In the genomic region with DNA sequence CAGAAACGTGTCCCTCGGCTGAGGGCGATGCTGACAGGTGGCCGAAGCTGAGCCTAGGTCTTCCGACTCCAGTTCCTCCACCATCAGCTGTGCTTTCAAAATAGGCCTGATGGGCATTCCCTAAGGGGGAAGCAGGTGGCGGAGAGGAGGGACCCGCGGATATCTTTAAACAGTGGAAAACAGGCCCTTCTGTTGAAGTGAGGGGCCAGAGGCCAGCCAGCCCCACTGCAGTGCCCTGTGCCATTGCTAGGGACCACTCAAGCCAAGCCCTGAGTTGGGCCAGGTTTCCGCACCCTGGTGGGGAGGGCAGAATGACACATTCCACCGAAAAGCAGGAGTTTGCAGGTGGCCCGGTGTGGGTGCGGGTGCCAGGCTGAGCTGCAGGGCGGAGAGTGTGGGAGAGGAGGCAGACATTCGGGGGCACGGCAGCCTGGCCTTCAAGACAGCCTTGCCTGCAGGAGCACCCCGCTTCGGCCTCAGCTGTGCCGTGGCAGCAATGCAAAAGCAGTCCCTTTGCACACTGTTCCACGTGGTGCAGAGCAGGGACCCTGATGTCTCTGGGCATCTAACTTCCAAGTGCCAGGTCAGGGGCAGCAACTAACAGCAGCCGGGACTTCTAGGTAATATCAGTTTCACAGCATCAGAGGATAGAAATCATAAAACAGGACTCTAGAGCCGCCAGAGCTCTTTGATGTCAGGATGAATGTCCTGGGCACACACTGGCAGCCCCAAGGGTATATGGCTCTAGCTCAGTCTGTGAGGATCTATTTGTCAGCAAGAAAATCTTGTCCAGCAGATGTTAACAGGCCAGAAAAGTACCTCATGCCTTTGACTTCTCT, we compare ENCODE assay signal across 13 cellular contexts. TPM values are rescaled to one million over a fixed set of nuclear protein-coding genes. Genes with fewer than 3 reads are reported as not detected.
DNase-seq lines count a peak whose midpoint lies in the region; ATAC-seq, FAIRE-seq and TF ChIP-seq lines count a peak whose summit lies in the region.
"Had no signal": no experiment of that assay in that cellular context is flagged by ENCODE, and none has a peak within 500 bp of the region (broad histone marks: within the 10 kb centered on the region; RNA-seq: fewer than 3 reads in every experiment).

No MANE protein-coding gene starts in this region.

- peaks cover 0 to 3% of the 10 kb centered on the region in 2 donors for H3K4me1 ChIP-seq in kidney (ENCODE audit: control insufficient read depth in 1 of 2, insufficient read depth in 1 of 2, low read depth in 1 of 2, low read length in 2 of 2)
- H3K4me1 ChIP-seq in skeletal muscle tissue (ENCODE audit: control insufficient read depth in 3 of 3, insufficient read depth in 3 of 3, low read length in 3 of 3), result peaks cover 47 to 56% (median 52%) of the 10 kb centered on the region in 3 donors
- H3K4me1 ChIP-seq in MM.1S (ENCODE audit: low read length), result peaks cover 6% of the 10 kb centered on the region

- peaks cover 5 to 12% of the 10 kb centered on the region in 2 donors for H3K36me3 Mint-ChIP-seq in activated T-cell treated with anti-CD3 and anti-CD28 coated beads, Interleukin-2, amount 50 U/mL, for 72 hours (ENCODE audit: insufficient read depth in 2 of 2)
- peaks cover 52% of the 10 kb centered on the region for H3K36me3 Mint-ChIP-seq in activated T-helper 2 cell treated with anti-CD3 and anti-CD28 coated beads, Interferon-gamma antibody, Interleukin-2, Interleukin-4, amounts not matched to agents 10 μg/mL and 5 μg/mL and 100 μg/mL, durations not matched to agents 14 hours and 24 hours and 36 hours (ENCODE audit: low read depth)

- intact Hi-C loops in activated T-helper 2 cell treated with anti-CD3 and anti-CD28 coated beads, Interferon-gamma antibody, Interleukin-2, Interleukin-4, amounts not matched to agents 10 μg/mL and 5 μg/mL and 100 μg/mL, durations not matched to agents 14 hours and 24 hours and 36 hours (cut with micrococcal nuclease), result no loop called here
- intact Hi-C loops in kidney (cut with DNase I), result no loop called here

- ATAC-seq in activated T-cell treated with anti-CD3 and anti-CD28 coated beads, Interleukin-2, amount 50 U/mL, for 72 hours (replicated peaks in 1 of 2), result no peak
- no peak for ATAC-seq in GM18868 (IDR thresholded peaks at IDR 0.05; ENCODE audit: unreplicated experiment)

- H2AFZ ChIP-seq in MM.1S (ENCODE audit: low read length), result no peak overlapping the region
- H2AFZ ChIP-seq: PC-9 had no signal

- H3K4me1 Mint-ChIP-seq in activated T-cell treated with anti-CD3 and anti-CD28 coated beads, Interleukin-2, amount 50 U/mL, for 72 hours (ENCODE audit: low read depth), result peaks cover 28% of the 10 kb centered on the region
- H3K4me1 Mint-ChIP-seq in activated T-helper 2 cell treated with anti-CD3 and anti-CD28 coated beads, Interferon-gamma antibody, Interleukin-2, Interleukin-4, amounts not matched to agents 10 μg/mL and 5 μg/mL and 100 μg/mL, durations not matched to agents 14 hours and 24 hours and 36 hours (ENCODE audit: low read depth), result peaks cover 25% of the 10 kb centered on the region

- no peak for FAIRE-seq in kidney (lab: Jason Lieb, UNC)

- no peaks in the 10 kb centered on the region for H3K9me2 ChIP-seq in MM.1S (replicated peaks; ENCODE audit: insufficient read depth, low read length)

- no peaks in the 10 kb centered on the region for H4K20me1 ChIP-seq in MM.1S (ENCODE audit: insufficient read depth, low read length)

- peak overlapping the region; percentile 55 for H3K27ac Mint-ChIP-seq in activated T-cell treated with anti-CD3 and anti-CD28 coated beads, Interleukin-2, amount 50 U/mL, for 72 hours
- H3K27ac Mint-ChIP-seq in activated T-helper 2 cell treated with anti-CD3 and anti-CD28 coated beads, Interferon-gamma antibody, Interleukin-2, Interleukin-4, amounts not matched to agents 10 μg/mL and 5 μg/mL and 100 μg/mL, durations not matched to agents 14 hours and 24 hours and 36 hours, result peak overlapping the region; percentile 43

- H3K4me3 Mint-ChIP-seq in activated T-cell treated with anti-CD3 and anti-CD28 coated beads, Interleukin-2, amount 50 U/mL, for 72 hours, result no peak overlapping the region
- H3K4me3 Mint-ChIP-seq in activated T-helper 2 cell treated with anti-CD3 and anti-CD28 coated beads, Interferon-gamma antibody, Interleukin-2, Interleukin-4, amounts not matched to agents 10 μg/mL and 5 μg/mL and 100 μg/mL, durations not matched to agents 14 hours and 24 hours and 36 hours (ENCODE audit: low read depth), result no peak overlapping the region

- H3K36me3 ChIP-seq in kidney (ENCODE audit: control insufficient read depth in 1 of 2, insufficient read depth in 2 of 2, low read length in 2 of 2) (peaks cover 26 to 50% of the 10 kb centered on the region in 2 donors), skeletal muscle tissue (ENCODE audit: control insufficient read depth in 3 of 3, insufficient read depth in 3 of 3, low read length in 3 of 3) (peaks cover 52 to 74% (median 64%) of the 10 kb centered on the region in 3 donors), MM.1S (replicated peaks; ENCODE audit: insufficient read depth, low read length) (no peaks in the 10 kb centered on the region)

- peaks cover 11% of the 10 kb centered on the region for H3F3A ChIP-seq in MM.1S (ENCODE audit: insufficient read depth, low read length)

- TF ChIP-seq CTCF in kidney (IDR thresholded peaks at IDR 0.05; ENCODE audit: borderline replicate concordance, extremely low read depth, insufficient read depth), result no peak
- TF ChIP-seq CTCF in MM.1S (IDR thresholded peaks at IDR 0.05; ENCODE audit: low read length), result no peak

- no peaks in the 10 kb centered on the region for H3K79me2 ChIP-seq in MM.1S (ENCODE audit: low read length)

- H3K27me3 ChIP-seq in skeletal muscle tissue (ENCODE audit: control insufficient read depth in 3 of 3, insufficient read depth in 3 of 3, low read length in 3 of 3) (no peaks in the 10 kb centered on the region), MM.1S (replicated peaks; ENCODE audit: insufficient read depth, low read length) (no peaks in the 10 kb centered on the region)
- H3K27me3 ChIP-seq: MG63 had no signal

- no peak for DNase-seq in activated T-cell treated with anti-CD3 and anti-CD28 coated beads, Interleukin-2, amount 50 U/mL, for 72 hours
- DNase-seq in activated T-cell treated with anti-CD3 and anti-CD28 coated beads, Interleukin-2, amount 50 U/mL, for 1 hour, result no peak
- DNase-seq in activated T-helper 2 cell treated with anti-CD3 and anti-CD28 coated beads, Interferon-gamma antibody, Interleukin-2, Interleukin-4, amounts not matched to agents 10 μg/mL and 5 μg/mL and 100 μg/mL, durations not matched to agents 14 hours and 24 hours and 36 hours (ENCODE audit: low spot score), result no peak
- peak; percentile 76 for DNase-seq in kidney
- no peak for DNase-seq in MV-4-11 (lab: John Stamatoyannopoulos, UW)
- no peak for DNase-seq in MM.1S
- DNase-seq: effector CD4-positive, alpha-beta T cell; MG63; PC-9; T1000 had no signal

- no peak overlapping the region for H3K4me2 ChIP-seq in MM.1S (ENCODE audit: low read depth, low read length)
- H3K4me2 ChIP-seq: PC-9 had no signal

- no peak overlapping the region for H3K27ac ChIP-seq in kidney (ENCODE audit: low read depth in 2 of 2, low read length in 2 of 2)
- peak overlapping the region; percentile 44 for H3K27ac ChIP-seq in skeletal muscle tissue (ENCODE audit: low read depth, low read length)
- H3K27ac ChIP-seq in MM.1S (ENCODE audit: low read length), result no peak overlapping the region
- H3K27ac ChIP-seq: HL-60, PC-9 had no signal

- H3K9me3 Mint-ChIP-seq in activated T-cell treated with anti-CD3 and anti-CD28 coated beads, Interleukin-2, amount 50 U/mL, for 72 hours, result no peaks in the 10 kb centered on the region
- no peaks in the 10 kb centered on the region for H3K9me3 Mint-ChIP-seq in activated T-helper 2 cell treated with anti-CD3 and anti-CD28 coated beads, Interferon-gamma antibody, Interleukin-2, Interleukin-4, amounts not matched to agents 10 μg/mL and 5 μg/mL and 100 μg/mL, durations not matched to agents 14 hours and 24 hours and 36 hours

- H3K4me3 ChIP-seq in kidney (ENCODE audit: low read length in 2 of 2) (no peak overlapping the region), skeletal muscle tissue (ENCODE audit: low read length in 3 of 3) (no peak overlapping the region), MM.1S (ENCODE audit: low read length) (no peak overlapping the region)
- H3K4me3 ChIP-seq: MG63, PC-9 had no signal

- no peaks in the 10 kb centered on the region for H3K27me3 Mint-ChIP-seq in activated T-cell treated with anti-CD3 and anti-CD28 coated beads, Interleukin-2, amount 50 U/mL, for 72 hours (ENCODE audit: low read depth)
- no peaks in the 10 kb centered on the region for H3K27me3 Mint-ChIP-seq in activated T-helper 2 cell treated with anti-CD3 and anti-CD28 coated beads, Interferon-gamma antibody, Interleukin-2, Interleukin-4, amounts not matched to agents 10 μg/mL and 5 μg/mL and 100 μg/mL, durations not matched to agents 14 hours and 24 hours and 36 hours (ENCODE audit: low read depth)

- H3K9me3 ChIP-seq in kidney (ENCODE audit: control insufficient read depth in 1 of 2, low read length in 2 of 2) (no peaks in the 10 kb centered on the region), skeletal muscle tissue (ENCODE audit: control insufficient read depth in 3 of 3, low read length in 3 of 3) (no peaks in the 10 kb centered on the region), MM.1S (replicated peaks; ENCODE audit: insufficient read depth, low read length) (no peaks in the 10 kb centered on the region)
- H3K9me3 ChIP-seq: MG63 had no signal

- H3K9ac ChIP-seq in kidney (ENCODE audit: low read length in 2 of 2), result no peak overlapping the region
- H3K9ac ChIP-seq in skeletal muscle tissue (ENCODE audit: low read depth in 1 of 3, low read length in 3 of 3), result peak overlapping the region in 1 of 3 donors; percentile 54
- no peak overlapping the region for H3K9ac ChIP-seq in MM.1S (ENCODE audit: low read length)

RNA-seq across cellular contexts. Expression of a gene that starts 17.2 kb away (rescaled TPM):
- total RNA-seq in activated T-cell treated with anti-CD3 and anti-CD28 coated beads, Interleukin-2, amount 50 U/mL, for 72 hours, result 100 to 1,000 TPM; 805 to 958 TPM
- total RNA-seq in activated T-helper 2 cell treated with anti-CD3 and anti-CD28 coated beads, Interferon-gamma antibody, Interleukin-2, Interleukin-4, amounts not matched to agents 10 μg/mL and 5 μg/mL and 100 μg/mL, durations not matched to agents 14 hours and 24 hours and 36 hours, result 1,015 and 1,039 TPM in 2 replicates
- total RNA-seq in kidney, result 564 TPM
- 191 TPM for polyA plus RNA-seq in kidney (ENCODE audit: insufficient read depth, low read depth, low replicate concordance)
- total RNA-seq in skeletal muscle tissue, result 430 TPM

RNA-seq across cellular contexts. Expression of a gene that starts 55.9 kb away (rescaled TPM):
- total RNA-seq in activated T-cell treated with anti-CD3 and anti-CD28 coated beads, Interleukin-2, amount 50 U/mL, for 72 hours, result 10 to 100 TPM; 32.0 to 37.9 TPM
- 40.2 and 42.0 TPM in 2 replicates for total RNA-seq in activated T-helper 2 cell treated with anti-CD3 and anti-CD28 coated beads, Interferon-gamma antibody, Interleukin-2, Interleukin-4, amounts not matched to agents 10 μg/mL and 5 μg/mL and 100 μg/mL, durations not matched to agents 14 hours and 24 hours and 36 hours
- total RNA-seq in kidney (56.3 TPM), skeletal muscle tissue (32.9 TPM)
- 48.5 TPM for polyA plus RNA-seq in kidney (ENCODE audit: insufficient read depth, low read depth, low replicate concordance)
